Comparison of ENCODE assay signal across 9 cellular contexts in the genomic region with DNA sequence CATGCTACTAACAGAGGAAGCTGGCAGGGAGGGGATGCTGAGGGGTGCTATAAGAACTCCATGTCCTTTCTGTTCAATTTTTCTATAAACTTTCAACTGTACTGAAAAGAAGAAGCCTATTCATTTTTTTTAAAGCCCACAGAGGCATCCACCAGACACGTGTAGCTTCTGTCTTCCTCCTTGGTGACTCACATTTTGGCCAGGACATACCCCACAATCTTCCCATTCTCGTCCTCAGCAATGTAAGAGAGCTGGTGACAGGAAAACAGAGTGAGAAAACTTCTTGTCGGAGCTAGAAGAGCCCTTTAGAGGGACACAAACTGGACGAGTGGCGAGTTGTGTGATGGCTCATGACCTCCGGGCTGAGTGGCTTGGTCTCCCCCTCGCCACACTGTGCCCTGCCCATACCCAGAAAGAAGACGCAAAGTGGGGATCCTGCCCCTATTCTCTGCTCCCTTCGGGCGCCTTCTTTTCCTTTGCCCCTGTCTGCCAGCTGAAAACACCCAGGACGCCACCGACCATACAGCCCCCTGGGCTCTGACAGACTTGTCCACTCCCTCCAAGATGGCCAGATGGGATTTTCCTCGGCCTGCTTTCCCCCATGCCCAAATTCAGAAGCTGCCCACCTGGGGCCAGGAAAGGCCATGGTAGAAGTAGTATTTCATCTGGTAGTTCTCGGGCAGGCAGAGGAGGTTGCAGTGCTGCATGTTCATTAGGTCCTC. TPM values are rescaled to one million over a fixed set of nuclear protein-coding genes. Genes with fewer than 3 reads are reported as not detected.
DNase-seq lines count a peak whose midpoint lies in the region; ATAC-seq and TF ChIP-seq lines count a peak whose summit lies in the region.
"Had no signal": no experiment of that assay in that cellular context is flagged by ENCODE, and none has a peak within 500 bp of the region (broad histone marks: within the 10 kb centered on the region; RNA-seq: fewer than 3 reads in every experiment).

No MANE protein-coding gene starts in this region.

- H3K4me1 ChIP-seq in iPS-18a (ENCODE audit: control insufficient read depth, low read depth, low read length) (no peaks in the 10 kb centered on the region), subcutaneous abdominal adipose tissue (ENCODE audit: control insufficient read depth in 5 of 5, insufficient read depth in 5 of 5, low read length in 5 of 5) (peaks cover 0 to 27% (median 23%) of the 10 kb centered on the region in 5 donors)

- DNase-seq in T-helper 2 cell treated with Interferon-gamma antibody and Interleukin-4, amounts not matched to agents 5 μg/mL and 100 μg/mL, for 36 hours (ENCODE audit: low spot score), result no peak
- DNase-seq in T-helper 2 cell (no peak), WTC11 (ENCODE audit: low spot score) (no peak), cerebellar cortex (ENCODE audit: low spot score) (no peak), amygdala (lab: John Stamatoyannopoulos, UW) (no peak)

- H3K27me3 ChIP-seq in iPS-18a (ENCODE audit: control insufficient read depth, insufficient read depth, low read length) (no peaks in the 10 kb centered on the region), subcutaneous abdominal adipose tissue (ENCODE audit: control insufficient read depth in 5 of 5, insufficient read depth in 4 of 5, low read length in 5 of 5) (peaks cover 0 to 12% (median 0%) of the 10 kb centered on the region in 5 donors)

- H3K9me3 Mint-ChIP-seq in T-helper 2 cell treated with Interferon-gamma antibody and Interleukin-4, amounts not matched to agents 5 μg/mL and 100 μg/mL, for 36 hours, result no peaks in the 10 kb centered on the region
- H3K9me3 Mint-ChIP-seq in WTC11, result no peaks in the 10 kb centered on the region

- H3K9me3 ChIP-seq in iPS-18a (ENCODE audit: control insufficient read depth, low read depth, low read length) (peaks cover 2% of the 10 kb centered on the region), subcutaneous abdominal adipose tissue (ENCODE audit: control insufficient read depth in 5 of 5, low read length in 5 of 5) (no peaks in the 10 kb centered on the region)

- POLR2A ChIA-PET in WTC11 (lab: Charles Lee), result no interaction called here

- H3K27me3 Mint-ChIP-seq in T-helper 2 cell treated with Interferon-gamma antibody and Interleukin-4, amounts not matched to agents 5 μg/mL and 100 μg/mL, for 36 hours (ENCODE audit: low read depth), result no peaks in the 10 kb centered on the region
- no peaks in the 10 kb centered on the region for H3K27me3 Mint-ChIP-seq in WTC11 (ENCODE audit: low read depth)

- peaks cover 11% of the 10 kb centered on the region for H3K36me3 Mint-ChIP-seq in T-helper 2 cell treated with Interferon-gamma antibody and Interleukin-4, amounts not matched to agents 5 μg/mL and 100 μg/mL, for 36 hours (ENCODE audit: low read depth)
- H3K36me3 Mint-ChIP-seq in WTC11, result peaks cover 6% of the 10 kb centered on the region

- H3K36me3 ChIP-seq in iPS-18a (ENCODE audit: control insufficient read depth, low read depth, low read length), result peaks cover 12% of the 10 kb centered on the region
- H3K36me3 ChIP-seq in subcutaneous abdominal adipose tissue (ENCODE audit: control insufficient read depth in 5 of 5, insufficient read depth in 5 of 5, low read length in 5 of 5), result peaks cover 0 to 32% (median 23%) of the 10 kb centered on the region in 5 donors

- H3K4me3 Mint-ChIP-seq in T-helper 2 cell treated with Interferon-gamma antibody and Interleukin-4, amounts not matched to agents 5 μg/mL and 100 μg/mL, for 36 hours, result peak overlapping the region; percentile 86
- H3K4me3 Mint-ChIP-seq in WTC11, result peak overlapping the region; percentile 81

- H3K4me1 Mint-ChIP-seq in T-helper 2 cell treated with Interferon-gamma antibody and Interleukin-4, amounts not matched to agents 5 μg/mL and 100 μg/mL, for 36 hours (ENCODE audit: low read depth), result peaks cover 10% of the 10 kb centered on the region
- H3K4me1 Mint-ChIP-seq in WTC11, result peaks cover 11% of the 10 kb centered on the region

- CTCF ChIA-PET in WTC11 (lab: Charles Lee), result interaction anchor here (1.2 to 1.4 kb wide), 3 partner anchors 11 to 13 kb away, joined by 3 to 8 read pairs (median 4); no protein-coding TSS in a partner anchor

- H3K27ac ChIP-seq in iPS-18a (ENCODE audit: low read length) (no peak overlapping the region), subcutaneous abdominal adipose tissue (ENCODE audit: low read depth, low read length) (no peak overlapping the region)

- TF ChIP-seq CTCF in WTC11 (IDR thresholded peaks at IDR 0.05), result no peak

- peak overlapping the region; percentile 57 for H3K27ac Mint-ChIP-seq in T-helper 2 cell treated with Interferon-gamma antibody and Interleukin-4, amounts not matched to agents 5 μg/mL and 100 μg/mL, for 36 hours
- no peak overlapping the region for H3K27ac Mint-ChIP-seq in WTC11

- H3K4me3 ChIP-seq in iPS-18a (ENCODE audit: low read length) (peak overlapping the region; percentile 68), subcutaneous abdominal adipose tissue (ENCODE audit: low read depth in 1 of 5, low read length in 5 of 5) (peak overlapping the region; percentile 66 to 82 (median 77))

- peak overlapping the region; percentile 50 for H3K9ac ChIP-seq in iPS-18a (ENCODE audit: low read length)
- peak overlapping the region; percentile 26 to 84 (median 74) for H3K9ac ChIP-seq in subcutaneous abdominal adipose tissue (ENCODE audit: low read length in 5 of 5)

- ATAC-seq in WTC11 (no peak), GM18909 (IDR thresholded peaks at IDR 0.05; ENCODE audit: poor library complexity, unreplicated experiment) (no peak)

TF ChIP-seq in WTC11, 78 proteins besides CTCF, POLR2A, EP300 and RAD21:
- no peak for TF ChIP-seq GRHL2 (CRISPR knock-in tag; IDR thresholded peaks at IDR 0.05; ENCODE audit: insufficient replicate concordance, severe bottlenecking)
- TF ChIP-seq, protein P1, sequence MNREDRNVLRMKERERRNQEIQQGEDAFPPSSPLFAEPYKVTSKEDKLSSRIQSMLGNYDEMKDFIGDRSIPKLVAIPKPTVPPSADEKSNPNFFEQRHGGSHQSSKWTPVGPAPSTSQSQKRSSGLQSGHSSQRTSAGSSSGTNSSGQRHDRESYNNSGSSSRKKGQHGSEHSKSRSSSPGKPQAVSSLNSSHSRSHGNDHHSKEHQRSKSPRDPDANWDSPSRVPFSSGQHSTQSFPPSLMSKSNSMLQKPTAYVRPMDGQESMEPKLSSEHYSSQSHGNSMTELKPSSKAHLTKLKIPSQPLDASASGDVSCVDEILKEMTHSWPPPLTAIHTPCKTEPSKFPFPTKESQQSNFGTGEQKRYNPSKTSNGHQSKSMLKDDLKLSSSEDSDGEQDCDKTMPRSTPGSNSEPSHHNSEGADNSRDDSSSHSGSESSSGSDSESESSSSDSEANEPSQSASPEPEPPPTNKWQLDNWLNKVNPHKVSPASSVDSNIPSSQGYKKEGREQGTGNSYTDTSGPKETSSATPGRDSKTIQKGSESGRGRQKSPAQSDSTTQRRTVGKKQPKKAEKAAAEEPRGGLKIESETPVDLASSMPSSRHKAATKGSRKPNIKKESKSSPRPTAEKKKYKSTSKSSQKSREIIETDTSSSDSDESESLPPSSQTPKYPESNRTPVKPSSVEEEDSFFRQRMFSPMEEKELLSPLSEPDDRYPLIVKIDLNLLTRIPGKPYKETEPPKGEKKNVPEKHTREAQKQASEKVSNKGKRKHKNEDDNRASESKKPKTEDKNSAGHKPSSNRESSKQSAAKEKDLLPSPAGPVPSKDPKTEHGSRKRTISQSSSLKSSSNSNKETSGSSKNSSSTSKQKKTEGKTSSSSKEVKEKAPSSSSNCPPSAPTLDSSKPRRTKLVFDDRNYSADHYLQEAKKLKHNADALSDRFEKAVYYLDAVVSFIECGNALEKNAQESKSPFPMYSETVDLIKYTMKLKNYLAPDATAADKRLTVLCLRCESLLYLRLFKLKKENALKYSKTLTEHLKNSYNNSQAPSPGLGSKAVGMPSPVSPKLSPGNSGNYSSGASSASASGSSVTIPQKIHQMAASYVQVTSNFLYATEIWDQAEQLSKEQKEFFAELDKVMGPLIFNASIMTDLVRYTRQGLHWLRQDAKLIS (CRISPR knock-in tag; IDR thresholded peaks at IDR 0.05; ENCODE audit: borderline replicate concordance), result no peak
- no peak for TF ChIP-seq TEAD1 (CRISPR knock-in tag; IDR thresholded peaks at IDR 0.05)
- TF ChIP-seq, protein P2, sequence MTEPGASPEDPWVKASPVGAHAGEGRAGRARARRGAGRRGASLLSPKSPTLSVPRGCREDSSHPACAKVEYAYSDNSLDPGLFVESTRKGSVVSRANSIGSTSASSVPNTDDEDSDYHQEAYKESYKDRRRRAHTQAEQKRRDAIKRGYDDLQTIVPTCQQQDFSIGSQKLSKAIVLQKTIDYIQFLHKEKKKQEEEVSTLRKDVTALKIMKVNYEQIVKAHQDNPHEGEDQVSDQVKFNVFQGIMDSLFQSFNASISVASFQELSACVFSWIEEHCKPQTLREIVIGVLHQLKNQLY (CRISPR knock-in tag; IDR thresholded peaks at IDR 0.05), result no peak
- TF ChIP-seq, protein P3, sequence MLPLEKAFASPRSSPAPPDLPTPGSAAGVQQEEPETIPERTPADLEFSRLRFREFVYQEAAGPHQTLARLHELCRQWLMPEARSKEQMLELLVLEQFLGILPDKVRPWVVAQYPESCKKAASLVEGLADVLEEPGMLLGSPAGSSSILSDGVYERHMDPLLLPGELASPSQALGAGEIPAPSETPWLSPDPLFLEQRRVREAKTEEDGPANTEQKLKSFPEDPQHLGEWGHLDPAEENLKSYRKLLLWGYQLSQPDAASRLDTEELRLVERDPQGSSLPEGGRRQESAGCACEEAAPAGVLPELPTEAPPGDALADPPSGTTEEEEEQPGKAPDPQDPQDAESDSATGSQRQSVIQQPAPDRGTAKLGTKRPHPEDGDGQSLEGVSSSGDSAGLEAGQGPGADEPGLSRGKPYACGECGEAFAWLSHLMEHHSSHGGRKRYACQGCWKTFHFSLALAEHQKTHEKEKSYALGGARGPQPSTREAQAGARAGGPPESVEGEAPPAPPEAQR (CRISPR knock-in tag; IDR thresholded peaks at IDR 0.05), result no peak
- no peak for TF ChIP-seq TCF7 (CRISPR knock-in tag; IDR thresholded peaks at IDR 0.05; ENCODE audit: low read depth)
- no peak for TF ChIP-seq NFE2L1 (CRISPR knock-in tag; IDR thresholded peaks at IDR 0.05)

RNA-seq across cellular contexts. Expression of a gene that starts 0.9 kb away (rescaled TPM):
- total RNA-seq in WTC11 (2021), result 97.1 to 107 TPM (median 101 TPM) in 3 replicates

RNA-seq across cellular contexts. Expression of a gene that starts 7.8 kb away (rescaled TPM):
- total RNA-seq in WTC11 (2021), result 52.1 to 66.9 TPM (median 65.3 TPM) in 3 replicates

RNA-seq across cellular contexts. Expression of a gene that starts 10.5 kb away (rescaled TPM):
- 14.0 to 18.6 TPM (median 16.2 TPM) in 3 replicates for total RNA-seq in WTC11 (2021)

RNA-seq across cellular contexts. Expression of a gene that starts 29.4 kb away (rescaled TPM):
- total RNA-seq in WTC11 (2021), result 0.11 TPM in 1 of 3 replicates, not detected in the others
- total RNA-seq: activated CD8-positive, alpha-beta memory T cell treated with anti-CD3 and anti-CD28 coated beads for 36 hours had no signal

RNA-seq across cellular contexts. Expression of a gene that starts 37.7 kb away (rescaled TPM):
- 121 to 130 TPM (median 125 TPM) in 3 replicates for total RNA-seq in WTC11 (2021)
